In genomic region chr13:80928241-80928640, GRCh38 we compare ENCODE assay signal across 7 cellular contexts.
"Had no signal": no experiment of that assay in that cellular context is flagged by ENCODE, and none has a peak within 500 bp of the region (broad histone marks: within the 10 kb centered on the region; RNA-seq: fewer than 3 reads in every experiment).

No MANE protein-coding gene starts in this region.

- ATAC-seq: HCT116 had no signal

- DNase-seq: GOT3, H7, KBM-7 had no signal

- H3K9me3 ChIP-seq: HAP-1 had no signal

- FAIRE-seq: HTR-8/SVneo had no signal

- H3K4me3 ChIP-seq: HAP-1 had no signal

- H3K4me3 Mint-ChIP-seq: IgD-negative memory B cell had no signal

- H3K36me3 Mint-ChIP-seq: IgD-negative memory B cell had no signal

- H3K36me3 ChIP-seq: HAP-1 had no signal

- H3K27ac Mint-ChIP-seq: IgD-negative memory B cell had no signal

- H3K4me1 Mint-ChIP-seq: IgD-negative memory B cell had no signal

- H3K9me3 Mint-ChIP-seq: IgD-negative memory B cell had no signal

- H3K27me3 Mint-ChIP-seq: IgD-negative memory B cell had no signal

- H3K4me1 ChIP-seq: HAP-1 had no signal
